7 cellular contexts compared by ENCODE assay signal in genomic region chr9:33263936-33264472, GRCh38. TPM values are rescaled to one million over a fixed set of nuclear protein-coding genes. Genes with fewer than 3 reads are reported as not detected.
DNase-seq lines count a peak whose midpoint lies in the region; ATAC-seq and TF ChIP-seq lines count a peak whose summit lies in the region.

No MANE protein-coding gene starts in this region.

- no peak overlapping the region for H2BK120ac ChIP-seq in H9 (ENCODE audit: low read depth, low read length, poor library complexity, severe bottlenecking)

- H3K27ac Mint-ChIP-seq in H9, result peak overlapping the region in 2 of 3 experiments; percentile 3 to 94; a peak in 4 of 7 replicates
- H3K27ac Mint-ChIP-seq in naive B cell, result peak overlapping the region; percentile 58 to 97 (median 94)

- H3K4me1 ChIP-seq in H9 (ENCODE audit: insufficient read depth, low read length) (peaks cover 2% of the 10 kb centered on the region; the same call in 1 of the 2 replicates), Loucy (ENCODE audit: insufficient read depth, low read length, poor library complexity, severe bottlenecking) (peaks cover 60% of the 10 kb centered on the region), esophagus (ENCODE audit: control insufficient read depth in 2 of 2, insufficient read depth in 2 of 2, low read length in 1 of 2) (peaks cover 2 to 6% of the 10 kb centered on the region in 2 donors)

- H3K27me3 Mint-ChIP-seq in H9 (ENCODE audit: low read depth) (no peaks in the 10 kb centered on the region), naive B cell (no peaks in the 10 kb centered on the region)

- no peak for TF ChIP-seq CTCF in H9 (conservative IDR thresholded peaks at IDR 0.05)
- no peak for TF ChIP-seq CTCF in Loucy (conservative IDR thresholded peaks at IDR 0.05; ENCODE audit: low read length)

- H3K9me3 ChIP-seq in H9 (ENCODE audit: control insufficient read depth, low read depth, low read length), result no peaks in the 10 kb centered on the region
- H3K9me3 ChIP-seq in Loucy (ENCODE audit: insufficient read depth, low read depth, low read length), result no peaks in the 10 kb centered on the region
- no peaks in the 10 kb centered on the region for H3K9me3 ChIP-seq in esophagus (ENCODE audit: control insufficient read depth in 2 of 2, insufficient read depth in 1 of 2, low read depth in 1 of 2, low read length in 1 of 2)

- peaks cover 9% of the 10 kb centered on the region for H3K79me1 ChIP-seq in H9 (ENCODE audit: insufficient read depth, low read depth, low read length, poor library complexity, severe bottlenecking)

- H3K9me3 Mint-ChIP-seq in H9, result no peaks in the 10 kb centered on the region
- no peaks in the 10 kb centered on the region for H3K9me3 Mint-ChIP-seq in naive B cell

- H3K36me3 ChIP-seq in Loucy (ENCODE audit: insufficient read depth, low read length), result peaks cover 29% of the 10 kb centered on the region
- H3K36me3 ChIP-seq in esophagus (ENCODE audit: control insufficient read depth in 2 of 2, insufficient read depth in 2 of 2, low read length in 1 of 2), result peaks cover 4% of the 10 kb centered on the region in 2 donors

- H3K14ac ChIP-seq in H9 (ENCODE audit: insufficient read depth, low read length), result peak overlapping the region; percentile 37

- no peak overlapping the region for H3K4ac ChIP-seq in H9 (ENCODE audit: low read depth, low read length)

- H3K4me1 Mint-ChIP-seq in H9 (peaks cover 15 to 16% of the 10 kb centered on the region in 2 experiments), naive B cell (peaks cover 36 to 38% (median 38%) of the 10 kb centered on the region in 3 donors)

- H2BK12ac ChIP-seq in H9 (ENCODE audit: insufficient read length, low read depth, low read length), result no peak overlapping the region

- H2BK15ac ChIP-seq in H9 (ENCODE audit: low read depth, low read length), result no peak overlapping the region

- no peak overlapping the region for H4K8ac ChIP-seq in H9 (replicated peaks; ENCODE audit: insufficient read length, low read depth, low read length)

- H3K27me3 ChIP-seq in H9 (ENCODE audit: insufficient read depth, low read length) (no peaks in the 10 kb centered on the region), Loucy (ENCODE audit: insufficient read depth, low read length, poor library complexity, severe bottlenecking) (peaks cover 8% of the 10 kb centered on the region), esophagus (ENCODE audit: control insufficient read depth in 1 of 2, insufficient read depth in 2 of 2, low read length in 2 of 2) (no peaks in the 10 kb centered on the region)

- H4K5ac ChIP-seq in H9 (ENCODE audit: insufficient read length, low read depth, low read length), result no peak overlapping the region

- peaks cover 16% of the 10 kb centered on the region; the same call in 1 of the 2 replicates for H3K79me2 ChIP-seq in H9 (ENCODE audit: insufficient read depth, low read length)
- H3K79me2 ChIP-seq in Loucy (ENCODE audit: insufficient read depth, low read length), result peaks cover 89% of the 10 kb centered on the region

- H3T11ph ChIP-seq in H9 (ENCODE audit: low read length), result no peak overlapping the region

- ATAC-seq in GM18498 (IDR thresholded peaks at IDR 0.05; ENCODE audit: unreplicated experiment) (peak; percentile 43), naive B cell (ENCODE audit: low read depth in 2 of 2) (peak in 1 of 2 donors; percentile 8)

- no peak overlapping the region for H3K56ac ChIP-seq in H9 (ENCODE audit: insufficient read length, low read depth, low read length)

- H3K9me2 ChIP-seq in Loucy (replicated peaks; ENCODE audit: low read depth, low read length), result no peaks in the 10 kb centered on the region

- no CpG with 5 or more reads among the region's 42 CpGs for WGBS in H9 (ENCODE audit: extremely low coverage, insufficient read length, low lambda C conversion rate)
- 0% methylated on average over 42 of the region's 42 CpGs for WGBS in esophagus, 2 donors

- H3K4me2 ChIP-seq in H9 (ENCODE audit: insufficient read depth, insufficient read length, low read length), result peak overlapping the region; percentile 59
- peak overlapping the region; percentile 84 for H3K4me2 ChIP-seq in Loucy (ENCODE audit: low read depth, low read length, poor library complexity, severe bottlenecking)

- H2BK20ac ChIP-seq in H9 (ENCODE audit: low read depth, low read length, poor library complexity, severe bottlenecking), result no peak overlapping the region

- H4K20me1 ChIP-seq in H9 (ENCODE audit: control insufficient read depth, insufficient read depth, insufficient read length) (no peaks in the 10 kb centered on the region), Loucy (ENCODE audit: insufficient read depth, low read length, poor library complexity, severe bottlenecking) (peaks cover 38% of the 10 kb centered on the region)

- peak; percentile 39 for DNase-seq in H9
- peak; percentile 23 for DNase-seq in activated T-cell treated with anti-CD3 and anti-CD28 coated beads for 24 hours (ENCODE audit: low read depth)
- peak; percentile 50 for DNase-seq in naive B cell
- peak; percentile 34 for DNase-seq in superior temporal gyrus (ENCODE audit: extremely low spot score)

- H3K36me3 Mint-ChIP-seq in H9 (ENCODE audit: insufficient read depth in 1 of 3, low read depth in 3 of 3) (peaks cover 29 to 60% (median 50%) of the 10 kb centered on the region in 3 experiments), naive B cell (peaks cover 13% of the 10 kb centered on the region in 2 donors)

- H3K27ac ChIP-seq in H9 (ENCODE audit: insufficient read length, low read depth, low read length) (no peak overlapping the region), esophagus (ENCODE audit: low read depth in 2 of 2, low read length in 1 of 2) (peak overlapping the region; percentile 95 to 96)

- peak overlapping the region; percentile 13 for H3K18ac ChIP-seq in H9 (ENCODE audit: insufficient read length, low read depth, low read length)

- peak overlapping the region; percentile 44 for H3K9ac ChIP-seq in H9 (ENCODE audit: extremely low read depth, insufficient read length, low read length)
- peak overlapping the region; percentile 92 for H3K9ac ChIP-seq in Loucy (ENCODE audit: low read depth, low read length, poor library complexity, severe bottlenecking)

- H3K4me3 ChIP-seq in Loucy (ENCODE audit: low read length, poor library complexity, severe bottlenecking) (peak overlapping the region; percentile 90), esophagus (ENCODE audit: low read depth in 1 of 2, low read length in 2 of 2) (peak overlapping the region; percentile 97 to 98)

- peak overlapping the region; percentile 89 to 98 for H3K4me3 Mint-ChIP-seq in H9
- peak overlapping the region; percentile 81 to 99 (median 92) for H3K4me3 Mint-ChIP-seq in naive B cell

- no peak overlapping the region for H2AK5ac ChIP-seq in H9 (ENCODE audit: insufficient read length, low read length)

- no peak overlapping the region for H4K91ac ChIP-seq in H9 (ENCODE audit: insufficient read length, low read depth, low read length)

- no peak overlapping the region for H3K23ac ChIP-seq in H9 (ENCODE audit: insufficient read length, low read depth, low read length)

- no peaks in the 10 kb centered on the region for H3F3A ChIP-seq in Loucy (ENCODE audit: low read depth)

- H3K23me2 ChIP-seq in H9 (ENCODE audit: insufficient read length, low read depth, low read length, poor library complexity, severe bottlenecking), result peaks cover 5% of the 10 kb centered on the region

- H2AFZ ChIP-seq in H9 (ENCODE audit: low read length) (no peak overlapping the region), Loucy (ENCODE audit: low read length) (peak overlapping the region; percentile 78)

- no peak overlapping the region for H2BK5ac ChIP-seq in H9 (ENCODE audit: insufficient read length, low read length)

RNA-seq across cellular contexts. Expression of gene BAG1, which starts 0.5 kb away (rescaled TPM):
- 58.8 and 66.4 TPM in 2 replicates for total RNA-seq in H9 (2021)
- polyA plus RNA-seq in esophagus (100 to 1,000 TPM in 1 of 2 donors, 10 to 100 TPM in 1; 63.5 to 102 TPM), naive B cell (ENCODE audit: low read depth in 6 of 6) (10 to 100 TPM; 45.7 to 85.6 (median 73.2) TPM)

RNA-seq across cellular contexts. Expression of gene CHMP5, which starts 0.8 kb away (rescaled TPM):
- total RNA-seq in H9 (2021), result 47.6 and 51.9 TPM in 2 replicates
- polyA plus RNA-seq in esophagus, result 10 to 100 TPM; 59.9 to 64.2 TPM
- 10 to 100 TPM; 41.6 to 76.4 (median 54.2) TPM for polyA plus RNA-seq in naive B cell (ENCODE audit: low read depth in 6 of 6)

RNA-seq across cellular contexts. Expression of gene SPINK4, which starts 24.0 kb away (rescaled TPM):
- not detected in 2 replicates for total RNA-seq in H9 (2021)
- polyA plus RNA-seq in esophagus, result not detected
- not detected for polyA plus RNA-seq in naive B cell (ENCODE audit: low read depth in 6 of 6)

RNA-seq across cellular contexts. Expression of gene NFX1, which starts 26.3 kb away (rescaled TPM):
- 35.1 and 36.3 TPM in 2 replicates for total RNA-seq in H9 (2021)
- polyA plus RNA-seq in esophagus (10 to 100 TPM; 13.0 to 17.2 TPM), naive B cell (ENCODE audit: low read depth in 6 of 6) (10 to 100 TPM; 25.7 to 59.9 (median 41.2) TPM)
